ENCODE assay signal across 1 cellular context in the genomic region with DNA sequence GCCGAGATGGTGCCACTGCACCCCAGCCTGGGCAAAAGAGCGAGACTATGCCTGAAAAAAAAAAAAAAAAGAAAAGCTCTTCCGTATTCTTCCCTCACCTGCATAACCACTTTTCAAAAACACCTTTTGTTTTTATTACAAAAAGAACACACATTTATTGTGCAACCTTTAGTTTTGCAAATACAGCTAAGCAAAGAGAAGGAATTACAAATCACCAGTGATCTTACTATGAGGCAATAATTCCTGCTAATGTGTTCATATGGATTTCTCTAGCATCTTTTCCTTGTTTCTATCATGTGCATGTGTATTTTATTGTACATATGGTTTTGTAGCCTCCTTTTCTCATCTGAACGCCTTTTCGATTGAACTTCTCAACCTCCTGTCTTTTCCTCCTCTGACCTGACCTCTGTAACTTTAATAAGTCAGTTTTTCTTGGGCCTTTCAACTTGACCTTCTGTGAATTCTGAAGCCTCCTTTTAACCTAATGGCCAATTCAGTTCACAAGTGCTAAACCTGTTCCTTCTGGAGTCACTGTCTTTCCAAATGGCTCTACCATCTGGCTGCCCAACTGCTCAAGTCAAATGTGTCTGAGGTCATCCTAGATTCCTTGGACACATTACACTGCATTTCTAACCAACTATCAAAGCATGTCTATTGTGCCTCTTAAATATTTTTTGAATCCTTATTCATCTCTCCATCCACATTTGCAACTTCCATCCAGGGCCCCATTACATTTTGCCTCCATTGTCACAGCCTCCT.
TF ChIP-seq lines count a peak whose summit lies in the region.

No MANE protein-coding gene starts in this region.

TF ChIP-seq in IMR-90, 13 proteins besides CTCF, POLR2A, EP300 and RAD21:
- TF ChIP-seq FOS (IDR thresholded peaks at IDR 0.05; ENCODE audit: low read depth, low read length) (no peak), CEBPB (IDR thresholded peaks at IDR 0.05; ENCODE audit: low read depth, low read length) (peak; percentile 58)
